Comparison of ENCODE assay signal across 15 cellular contexts in genomic region chr18:21115519-21116411, GRCh38. TPM values are rescaled to one million over a fixed set of nuclear protein-coding genes. Genes with fewer than 3 reads are reported as not detected.
A peak's percentile ranks its signal among the peaks of the same experiment; 100 is the strongest.
DNase-seq lines count a peak whose midpoint lies in the region; ATAC-seq and TF ChIP-seq lines count a peak whose summit lies in the region.
"Had no signal": no experiment of that assay in that cellular context is flagged by ENCODE, and none has a peak within 500 bp of the region (broad histone marks: within the 10 kb centered on the region; RNA-seq: fewer than 3 reads in every experiment).

No MANE protein-coding gene starts in this region.

- no peak overlapping the region for H3K9ac ChIP-seq in neural progenitor cell

- H3K4me2 ChIP-seq in neural progenitor cell, result no peak overlapping the region

- no peaks in the 10 kb centered on the region for H3K4me1 Mint-ChIP-seq in neural progenitor cell

- H3K4me3 ChIP-seq in cardiac fibroblast (replicated peaks in 1 of 2; ENCODE audit: low read depth in 2 of 2, low read length in 2 of 2) (no peak overlapping the region), neural progenitor cell (no peak overlapping the region)
- H3K4me3 ChIP-seq: adrenal gland had no signal

- no peak overlapping the region for H3K27ac Mint-ChIP-seq in neural progenitor cell

- H3K27me3 Mint-ChIP-seq in neural progenitor cell (ENCODE audit: insufficient read depth, low read depth), result peaks cover 9% of the 10 kb centered on the region

- H3K9me3 Mint-ChIP-seq in neural progenitor cell, result no peaks in the 10 kb centered on the region

- peaks cover under 1% of the 10 kb centered on the region for H4K20me1 ChIP-seq in neural progenitor cell (ENCODE audit: low read depth)

- H3F3A ChIP-seq in neural progenitor cell (ENCODE audit: low read depth), result peaks cover 16% of the 10 kb centered on the region

- DNase-seq in CD1c-positive myeloid dendritic cell (ENCODE audit: extremely low spot score) (peak; percentile 31), M059J (ENCODE audit: low read depth) (peak; percentile 17), cardiac fibroblast (ENCODE audit: low read depth in 2 of 2) (peak; percentile 39 to 59), neural progenitor cell (ENCODE audit: low spot score) (peak; percentile 39), kidney glomerular epithelial cell (lab: John Stamatoyannopoulos, UW) (no peak), activated gamma-delta T cell treated with Interleukin-2 at 50 U/mL for 16 hours (no peak), NCI-H146 treated with DMSO at 0.1 percent for 48 hours (lab: John Stamatoyannopoulos, UW; ENCODE audit: unreplicated experiment) (no peak)
- DNase-seq: adrenal gland; Caco-2; KG1; kidney; NCI-H2227 treated with DMSO at 0.1 percent for 48 hours; stimulated activated CD4-positive, alpha-beta T cell treated with anti-CD3 and anti-CD28 coated beads, Interleukin-1b, Interleukin-23, amount 100 ng/mL, for 48 hours; stimulated activated naive CD4-positive, alpha-beta T cell had no signal

- no peaks in the 10 kb centered on the region for H3K36me3 ChIP-seq in neural progenitor cell
- H3K36me3 ChIP-seq: adrenal gland had no signal

- no peak for ATAC-seq in HG03175 (IDR thresholded peaks at IDR 0.05; ENCODE audit: unreplicated experiment)

- H3K27ac ChIP-seq in neural progenitor cell, result no peak overlapping the region

- H3K4me3 Mint-ChIP-seq in neural progenitor cell, result no peak overlapping the region

- no peaks in the 10 kb centered on the region for H3K36me3 Mint-ChIP-seq in neural progenitor cell

- H2AFZ ChIP-seq in neural progenitor cell (replicated peaks), result no peak overlapping the region

- peaks cover 6% of the 10 kb centered on the region for H3K79me2 ChIP-seq in neural progenitor cell (ENCODE audit: low read depth)

- no peak for TF ChIP-seq CTCF in cardiac fibroblast (IDR thresholded peaks at IDR 0.05; ENCODE audit: low read depth, low read length)
- no peak for TF ChIP-seq CTCF in neural progenitor cell (IDR thresholded peaks at IDR 0.05)

- no peaks in the 10 kb centered on the region for H3K9me3 ChIP-seq in neural progenitor cell (ENCODE audit: low read depth)
- H3K9me3 ChIP-seq: adrenal gland, Caco-2 had no signal

- H3K4me1 ChIP-seq in neural progenitor cell, result peaks cover 6% of the 10 kb centered on the region

- peaks cover 19% of the 10 kb centered on the region for H3K27me3 ChIP-seq in neural progenitor cell
- H3K27me3 ChIP-seq: adrenal gland had no signal

RNA-seq across cellular contexts. Expression of gene ROCK1, which starts 4.2 kb away (rescaled TPM):
- total RNA-seq in M059J (2014; rRNA removed; shearing (Covaris generic)), result 6.3 and 8.9 TPM in 2 replicates
- total RNA-seq in neural progenitor cell (ENCODE audit: low replicate concordance), result 37.7 and 66.2 TPM in 2 replicates

Comparison
In these comparisons a context has a peak if more than half of its experiments do, and no peak if none do; other contexts are left out.
1. DNase-seq: peak in CD1c-positive myeloid dendritic cell (single experiment), M059J (single experiment), cardiac fibroblast (2 of 2) and neural progenitor cell (single experiment); none in kidney glomerular epithelial cell (single experiment), activated gamma-delta T cell treated with Interleukin-2 at 50 U/mL for 16 hours (single experiment) and NCI-H146 treated with DMSO at 0.1 percent for 48 hours (single experiment).